ENCODE assay signal across 9 cellular contexts in genomic region chr5:59037453-59038168, GRCh38.
A peak's percentile ranks its signal among the peaks of the same experiment; 100 is the strongest.
DNase-seq lines count a peak whose midpoint lies in the region; ATAC-seq lines count a peak whose summit lies in the region.
"Had no signal": no experiment of that assay in that cellular context is flagged by ENCODE, and none has a peak within 500 bp of the region (broad histone marks: within the 10 kb centered on the region; RNA-seq: fewer than 3 reads in every experiment).

No MANE protein-coding gene starts in this region.

- H3K36me3 ChIP-seq in SK-N-MC (ENCODE audit: insufficient read depth, low read length), result no peaks in the 10 kb centered on the region
- no peaks in the 10 kb centered on the region for H3K36me3 ChIP-seq in skeletal muscle satellite cell (ENCODE audit: insufficient read depth, low read length)

- H3K4me2 ChIP-seq in skeletal muscle satellite cell (ENCODE audit: low read length), result peak overlapping the region; percentile 95

- no peaks in the 10 kb centered on the region for H3K9me3 ChIP-seq in SK-N-MC (ENCODE audit: low read depth, low read length)
- no peaks in the 10 kb centered on the region for H3K9me3 ChIP-seq in skeletal muscle satellite cell (replicated peaks; ENCODE audit: low read length)

- no peak overlapping the region for H3K27ac ChIP-seq in SK-N-MC
- H3K27ac ChIP-seq: 22Rv1 had no signal

- no peaks in the 10 kb centered on the region for H3K27me3 ChIP-seq in skeletal muscle satellite cell (ENCODE audit: control insufficient read depth, insufficient read depth, low read length)

- peak; percentile 29 for DNase-seq in DMS 273 (lab: John Stamatoyannopoulos, UW; ENCODE audit: unreplicated experiment)
- no peak for DNase-seq in DMS 273 treated with DMSO at 0.1 percent for 48 hours (lab: John Stamatoyannopoulos, UW)
- DNase-seq in SK-N-MC (ENCODE audit: low read depth, low spot score), result no peak
- DNase-seq in fibroblast of peridontal ligament (ENCODE audit: extremely low read depth), result peak; percentile 35
- DNase-seq in activated gamma-delta T cell treated with Interleukin-2 at 50 U/mL for 16 hours, result no peak
- no peak for DNase-seq in foreskin melanocyte

- H3K4me3 ChIP-seq in SK-N-MC (peak overlapping the region; percentile 91), skeletal muscle satellite cell (ENCODE audit: low read length) (peak overlapping the region; percentile 94)

- no peak for ATAC-seq in GM21825 (IDR thresholded peaks at IDR 0.05; ENCODE audit: unreplicated experiment)

- H3K4me1 ChIP-seq in skeletal muscle satellite cell (ENCODE audit: control insufficient read depth, insufficient read depth, low read length), result peaks cover 51% of the 10 kb centered on the region

- H3K9ac ChIP-seq in SK-N-MC (ENCODE audit: insufficient read length) (peak overlapping the region; percentile 65), skeletal muscle satellite cell (ENCODE audit: low read depth, low read length) (peak overlapping the region; percentile 96)

Comparison
In these comparisons a context has a peak if more than half of its experiments do, and no peak if none do; other contexts are left out.
1. DNase-seq: peak in DMS 273 (single experiment) and fibroblast of peridontal ligament (single experiment); none in DMS 273 treated with DMSO at 0.1 percent for 48 hours (single experiment), SK-N-MC (single experiment), activated gamma-delta T cell treated with Interleukin-2 at 50 U/mL for 16 hours (single experiment) and foreskin melanocyte (single experiment).